1 cellular context compared by ENCODE assay signal in genomic region chr2:236554629-236555282, GRCh38.
TF ChIP-seq lines count a peak whose summit lies in the region.

No MANE protein-coding gene starts in this region.

TF ChIP-seq in GM12878, 131 proteins besides CTCF, POLR2A, EP300 and RAD21 (continued from another document and continues in another):
- TF ChIP-seq NKRF (conservative IDR thresholded peaks at IDR 0.05) (no peak), ETV6 (conservative IDR thresholded peaks at IDR 0.05 in 1 of 2, IDR thresholded peaks at IDR 0.05 in 1 of 2; ENCODE audit: borderline replicate concordance in 1 of 2, low read depth in 1 of 2) (peak in 1 of 2 experiments; percentile 10; a peak in 1 of 4 replicates), IKZF2 (IDR thresholded peaks at IDR 0.05) (no peak), ZZZ3 (IDR thresholded peaks at IDR 0.05; ENCODE audit: control insufficient read depth, insufficient read length, low read depth) (no peak), ELK1 (IDR thresholded peaks at IDR 0.05; ENCODE audit: low read depth, low read length) (no peak), TAF1 (IDR thresholded peaks at IDR 0.05; ENCODE audit: borderline replicate concordance, low read depth, low read length) (no peak), TCF12 (IDR thresholded peaks at IDR 0.05; ENCODE audit: low read depth, low read length) (0 out of 2 replicates have a peak, but pooled peaks have one; percentile 11), PBX3 (IDR thresholded peaks at IDR 0.05; ENCODE audit: insufficient replicate concordance, low read depth, low read length) (peak; percentile 11), BCLAF1 (IDR thresholded peaks at IDR 0.05) (no peak), ATF2 (IDR thresholded peaks at IDR 0.05; ENCODE audit: low read length) (no peak), DPF2 (IDR thresholded peaks at IDR 0.05) (no peak), NFXL1 (IDR thresholded peaks at IDR 0.05; ENCODE audit: borderline replicate concordance) (no peak), SREBF2 (IDR thresholded peaks at IDR 0.05; ENCODE audit: low read length) (no peak), TCF3 (IDR thresholded peaks at IDR 0.05; ENCODE audit: borderline replicate concordance, insufficient read depth, low read depth, low read length) (no peak), USF2 (IDR thresholded peaks at IDR 0.05; ENCODE audit: borderline replicate concordance, low read depth, low read length) (no peak), CREB1 (IDR thresholded peaks at IDR 0.05; ENCODE audit: low read depth) (no peak), MTA3 (IDR thresholded peaks at IDR 0.05; ENCODE audit: borderline replicate concordance, low read length) (no peak), NRF1 (conservative IDR thresholded peaks at IDR 0.05; ENCODE audit: low read depth, low read length) (no peak), MAX (IDR thresholded peaks at IDR 0.05; ENCODE audit: low read depth, low read length) (no peak), CEBPZ (IDR thresholded peaks at IDR 0.05; ENCODE audit: low read depth, low read length) (no peak), ZNF592 (IDR thresholded peaks at IDR 0.05) (no peak), CBX5 (IDR thresholded peaks at IDR 0.05; ENCODE audit: low read depth) (peak; percentile 64; the same call in 1 of the 2 replicates), SMC3 (IDR thresholded peaks at IDR 0.05; ENCODE audit: borderline replicate concordance, low read length) (no peak), BACH1 (IDR thresholded peaks at IDR 0.05; ENCODE audit: borderline replicate concordance) (no peak), IRF5 (IDR thresholded peaks at IDR 0.05; ENCODE audit: borderline replicate concordance) (no peak), IRF3 (IDR thresholded peaks at IDR 0.05) (no peak), PML (IDR thresholded peaks at IDR 0.05; ENCODE audit: low read length) (no peak)
